16 cellular contexts compared by ENCODE assay signal in the genomic region with DNA sequence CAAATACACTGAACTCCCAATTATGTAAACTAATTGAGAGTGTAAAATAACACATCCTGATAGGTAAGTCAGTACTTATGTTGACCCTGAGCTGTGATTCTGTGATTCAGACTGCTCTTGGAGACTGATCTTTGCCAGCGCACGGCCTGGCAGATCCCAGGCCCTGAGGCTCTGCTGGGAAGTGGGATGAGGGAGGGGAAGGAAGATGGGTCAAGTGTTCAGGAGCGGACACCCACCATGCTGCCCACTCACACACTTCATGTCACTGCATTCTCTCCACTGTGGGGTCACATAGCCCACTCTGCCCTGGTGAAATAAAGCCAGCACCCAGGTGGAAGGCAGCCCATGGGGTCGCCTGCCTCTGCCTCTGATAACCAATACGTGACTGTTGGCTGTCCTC.
"Had no signal": no experiment of that assay in that cellular context is flagged by ENCODE, and none has a peak within 500 bp of the region (broad histone marks: within the 10 kb centered on the region; RNA-seq: fewer than 3 reads in every experiment).

No MANE protein-coding gene starts in this region.

- H3K27me3 ChIP-seq: gastrocnemius medialis, upper lobe of right lung had no signal

- H3K27ac ChIP-seq: coronary artery, gastrocnemius medialis, upper lobe of right lung had no signal

- H3K4me2 ChIP-seq: smooth muscle cell had no signal

- H3K36me3 ChIP-seq: gastrocnemius medialis had no signal

- ATAC-seq: gastrocnemius medialis; stimulated activated memory B cell treated with anti-CD40 and anti-IgM and Interleukin-4, amounts not matched to agents 10 μg/mL and 1 μg/mL and 100 μg/mL, for 72 hours; T-helper 17 cell; upper lobe of right lung had no signal

- H3K4me1 ChIP-seq: upper lobe of right lung had no signal

- H3K9me3 ChIP-seq: gastrocnemius medialis, upper lobe of right lung had no signal

- H3K4me3 ChIP-seq: coronary artery, gastrocnemius medialis, smooth muscle cell, upper lobe of right lung had no signal

- DNase-seq: activated B cell treated with CpG ODN at 0.5 μM for 24 hours; activated CD4-positive, alpha-beta T cell treated with anti-CD3 and anti-CD28 coated beads, Interleukin-2, amount 10 ng/mL, durations not matched to agents 7 days and 5 days; activated CD8-positive, alpha-beta memory T cell treated with anti-CD3 and anti-CD28 coated beads for 24 hours; activated naive CD4-positive, alpha-beta T cell treated with anti-CD3 and anti-CD28 coated beads, Interleukin-2, amount 10 ng/mL, durations not matched to agents 7 days and 5 days; activated T-cell treated with anti-CD3 and anti-CD28 coated beads for 4 hours; central memory CD4-positive, alpha-beta T cell; effector CD4-positive, alpha-beta T cell; gastrocnemius medialis; mammary epithelial cell; stimulated activated CD4-positive, alpha-beta T cell treated with anti-CD3 and anti-CD28 coated beads, Interleukin-1b, Interleukin-23, amount 100 ng/mL, for 48 hours; substantia nigra; T-helper 17 cell; upper lobe of right lung had no signal
